Comparison of ENCODE assay signal across 23 cellular contexts in genomic region chr15:88038261-88038660, GRCh38.
"Had no signal": no experiment of that assay in that cellular context is flagged by ENCODE, and none has a peak within 500 bp of the region (broad histone marks: within the 10 kb centered on the region; RNA-seq: fewer than 3 reads in every experiment).

No MANE protein-coding gene starts in this region.

- H3K27ac Mint-ChIP-seq: memory B cell; naive thymus-derived CD4-positive, alpha-beta T cell; natural killer cell treated with Interleukin-12 subunit alpha and Interleukin-12 subunit beta and Interleukin-15 and Interleukin-18, amount 100 ng/mL, for 72 hours; progenitor cell of endocrine pancreas; stimulated activated effector memory CD8-positive, alpha-beta T cell treated with anti-CD3 and anti-CD28 coated beads, Interleukin-12 subunit alpha, Interleukin-12 subunit beta, amount 100 ng/mL, for 72 hours; stimulated activated naive CD8-positive, alpha-beta T cell treated with anti-CD3 and anti-CD28 coated beads, Interleukin-15, amount 100 ng/mL, for 72 hours had no signal

- H3K27me3 ChIP-seq: ovary, thyroid gland, transverse colon, upper lobe of left lung, vagina had no signal

- H3K4me1 ChIP-seq: left ventricle myocardium inferior, spleen, thyroid gland, transverse colon, upper lobe of left lung had no signal

- H3K9me3 ChIP-seq: left ventricle myocardium inferior, mucosa of descending colon, ovary, spleen, thyroid gland, transverse colon, upper lobe of left lung, vagina had no signal

- H3K27ac ChIP-seq: left ventricle myocardium inferior, ovary, skin epidermis, spleen, thyroid gland, transverse colon, upper lobe of left lung, vagina had no signal

- H3K9me3 Mint-ChIP-seq: memory B cell; stimulated activated effector memory CD8-positive, alpha-beta T cell treated with anti-CD3 and anti-CD28 coated beads, Interleukin-12 subunit alpha, Interleukin-12 subunit beta, amount 100 ng/mL, for 72 hours; stimulated activated naive CD8-positive, alpha-beta T cell treated with anti-CD3 and anti-CD28 coated beads, Interleukin-15, amount 100 ng/mL, for 72 hours had no signal

- DNase-seq: hippocampal formation; kidney; left ventricle myocardium inferior; midbrain; mucosa of descending colon; naive thymus-derived CD4-positive, alpha-beta T cell; ovary; retina; right cardiac atrium; spleen; stimulated activated CD4-positive, alpha-beta T cell treated with anti-CD3 and anti-CD28 coated beads, Interleukin-4, amount 100 ng/mL, for 24 hours; stimulated activated naive CD4-positive, alpha-beta T cell treated with Interleukin-2 at 50 U/mL for 16 hours; stimulated activated naive CD8-positive, alpha-beta T cell treated with anti-CD3 and anti-CD28 coated beads, Interleukin-15, amount 100 ng/mL, for 72 hours; substantia nigra; thyroid gland; transverse colon; upper lobe of left lung had no signal

- H3K36me3 Mint-ChIP-seq: memory B cell; naive thymus-derived CD4-positive, alpha-beta T cell; natural killer cell treated with Interleukin-12 subunit alpha and Interleukin-12 subunit beta and Interleukin-15 and Interleukin-18, amount 100 ng/mL, for 72 hours; stimulated activated effector memory CD8-positive, alpha-beta T cell treated with anti-CD3 and anti-CD28 coated beads, Interleukin-12 subunit alpha, Interleukin-12 subunit beta, amount 100 ng/mL, for 72 hours had no signal

- H3K4me1 Mint-ChIP-seq: memory B cell; stimulated activated effector memory CD8-positive, alpha-beta T cell treated with anti-CD3 and anti-CD28 coated beads, Interleukin-12 subunit alpha, Interleukin-12 subunit beta, amount 100 ng/mL, for 72 hours; stimulated activated naive CD8-positive, alpha-beta T cell treated with anti-CD3 and anti-CD28 coated beads, Interleukin-15, amount 100 ng/mL, for 72 hours had no signal

- ATAC-seq: mucosa of descending colon; naive thymus-derived CD4-positive, alpha-beta T cell; natural killer cell treated with Interleukin-12 subunit alpha and Interleukin-12 subunit beta and Interleukin-15 and Interleukin-18, amount 100 ng/mL, for 72 hours; right cardiac atrium; stimulated activated effector memory CD8-positive, alpha-beta T cell treated with anti-CD3 and anti-CD28 coated beads, Interleukin-12 subunit alpha, Interleukin-12 subunit beta, amount 100 ng/mL, for 72 hours; stimulated activated naive CD8-positive, alpha-beta T cell treated with anti-CD3 and anti-CD28 coated beads, Interleukin-15, amount 100 ng/mL, for 72 hours had no signal

- H3K4me3 Mint-ChIP-seq: memory B cell; naive thymus-derived CD4-positive, alpha-beta T cell; natural killer cell treated with Interleukin-12 subunit alpha and Interleukin-12 subunit beta and Interleukin-15 and Interleukin-18, amount 100 ng/mL, for 72 hours; stimulated activated effector memory CD8-positive, alpha-beta T cell treated with anti-CD3 and anti-CD28 coated beads, Interleukin-12 subunit alpha, Interleukin-12 subunit beta, amount 100 ng/mL, for 72 hours; stimulated activated naive CD8-positive, alpha-beta T cell treated with anti-CD3 and anti-CD28 coated beads, Interleukin-15, amount 100 ng/mL, for 72 hours had no signal
